ENCODE assay signal across 15 cellular contexts in genomic region chr5:98631311-98632054, GRCh38.
DNase-seq lines count a peak whose midpoint lies in the region; TF ChIP-seq lines count a peak whose summit lies in the region.
"Had no signal": no experiment of that assay in that cellular context is flagged by ENCODE, and none has a peak within 500 bp of the region (broad histone marks: within the 10 kb centered on the region; RNA-seq: fewer than 3 reads in every experiment).

No MANE protein-coding gene starts in this region.

- H3K4me2 ChIP-seq in PC-9 = no peak overlapping the region
- H3K4me2 ChIP-seq: A549 had no signal

- H3F3A ChIP-seq in PC-9 (ENCODE audit: insufficient read depth, low read depth) = no peaks in the 10 kb centered on the region

- no peak overlapping the region for H2AFZ ChIP-seq in PC-9

- no peaks in the 10 kb centered on the region for H4K20me1 ChIP-seq in PC-9 (ENCODE audit: insufficient read depth)

- H3K79me2 ChIP-seq in PC-9 (ENCODE audit: low read depth) = no peaks in the 10 kb centered on the region

- no peaks in the 10 kb centered on the region for H3K27me3 ChIP-seq in PC-9 (ENCODE audit: insufficient read depth, low read depth)
- H3K27me3 ChIP-seq: cardiac muscle cell, sigmoid colon had no signal

- no peak for TF ChIP-seq CTCF in AG04449 (IDR thresholded peaks at IDR 0.05; ENCODE audit: insufficient read depth, low read length, missing control alignments)
- no peak for TF ChIP-seq CTCF in astrocyte of the cerebellum (IDR thresholded peaks at IDR 0.05; ENCODE audit: low read depth, low read length, missing control alignments)
- TF ChIP-seq CTCF in PC-9 (conservative IDR thresholded peaks at IDR 0.05) = no peak

- H3K9me3 ChIP-seq in PC-9 (ENCODE audit: insufficient read depth, low read depth) = no peaks in the 10 kb centered on the region
- H3K9me3 ChIP-seq: A549, lower lobe of right lung had no signal

- in situ Hi-C loops in astrocyte of the cerebellum (cut with HindIII; ENCODE audit: low sequenced_read_pairs) (no loop called here), KBM-7 (cut with MboI; ENCODE audit: low pct_unique_long_range_greater_than_20kb, low sequenced_read_pairs) (no loop called here)

- no peaks in the 10 kb centered on the region for H3K4me1 ChIP-seq in PC-9 (replicated peaks; ENCODE audit: insufficient read depth)
- H3K4me1 ChIP-seq: A549, lower lobe of right lung, sigmoid colon had no signal

- BruUV-seq in PC-9 (replicated peaks; lab: Mats Ljungman, UMichigan) = no TSS peak

- intact Hi-C loops in PC-9 (cut with micrococcal nuclease; ENCODE audit: unreplicated experiment) = no loop called here

- DNase-seq in AG04449 (ENCODE audit: low read depth, low spot score) (peak; percentile 84), HS-5 (ENCODE audit: low read depth) (peak; percentile 95), astrocyte of the cerebellum (ENCODE audit: low read depth) (peak; percentile 13), iris pigment epithelial cell (ENCODE audit: low read depth) (peak; percentile 82), PC-9 (no peak), putamen (ENCODE audit: low spot score) (no peak), KBM-7 (no peak)
- no peak for DNase-seq in activated CD4-positive, alpha-beta T cell treated with anti-CD3 and anti-CD28 coated beads for 4 hours
- DNase-seq: activated effector memory CD4-positive, alpha-beta T cell treated with Interleukin-2 at 50 U/mL for 16 hours; lower lobe of right lung; NCI-H2171 treated with DMSO at 0.1 percent for 48 hours; sigmoid colon had no signal

- no peak overlapping the region for H3K4me3 ChIP-seq in AG04449 (ENCODE audit: low read depth, low read length)
- H3K4me3 ChIP-seq in astrocyte of the cerebellum (ENCODE audit: low read depth, low read length) = no peak overlapping the region
- H3K4me3 ChIP-seq in PC-9 = no peak overlapping the region
- H3K4me3 ChIP-seq: A549, cardiac muscle cell, lower lobe of right lung, sigmoid colon had no signal

- POLR2A ChIA-PET in AG04449 (lab: Yijun Ruan, JAX) = interaction anchor here (0.6 to 2.0 kb wide), 2 partner anchors 137 to 145 kb away, joined by 5 to 8 read pairs; no protein-coding TSS in a partner anchor
- POLR2A ChIA-PET in PC-9 (lab: Charles Lee; ENCODE audit: unreplicated experiment) = no interaction called here

- no peak overlapping the region for H3K27ac ChIP-seq in PC-9
- H3K27ac ChIP-seq: A549, cardiac muscle cell, lower lobe of right lung, sigmoid colon, VCaP had no signal

- CTCF ChIA-PET in AG04449 (lab: Yijun Ruan, JAX) (interaction anchor here (0.7 to 1.5 kb wide), 3 partner anchors 9 to 137 kb away, joined by 3 to 5 read pairs (median 3); no protein-coding TSS in a partner anchor), PC-9 (lab: Charles Lee) (no interaction called here)

- H3K36me3 ChIP-seq in PC-9 (ENCODE audit: low read depth) = no peaks in the 10 kb centered on the region
- H3K36me3 ChIP-seq: cardiac muscle cell, lower lobe of right lung, sigmoid colon had no signal

- no peaks in the 10 kb centered on the region; the same call in 1 of the 2 replicates for H3K9me2 ChIP-seq in PC-9 (ENCODE audit: insufficient read depth)

Comparison
In these comparisons a context has a peak if more than half of its experiments do, and no peak if none do; other contexts are left out.
1. DNase-seq: peak in AG04449 (single experiment), HS-5 (single experiment), astrocyte of the cerebellum (single experiment) and iris pigment epithelial cell (single experiment); none in PC-9 (0 of 2), putamen (single experiment), KBM-7 (single experiment) and activated CD4-positive, alpha-beta T cell treated with anti-CD3 and anti-CD28 coated beads for 4 hours (0 of 2).